Comparison of ENCODE assay signal across 19 cellular contexts in the genomic region with DNA sequence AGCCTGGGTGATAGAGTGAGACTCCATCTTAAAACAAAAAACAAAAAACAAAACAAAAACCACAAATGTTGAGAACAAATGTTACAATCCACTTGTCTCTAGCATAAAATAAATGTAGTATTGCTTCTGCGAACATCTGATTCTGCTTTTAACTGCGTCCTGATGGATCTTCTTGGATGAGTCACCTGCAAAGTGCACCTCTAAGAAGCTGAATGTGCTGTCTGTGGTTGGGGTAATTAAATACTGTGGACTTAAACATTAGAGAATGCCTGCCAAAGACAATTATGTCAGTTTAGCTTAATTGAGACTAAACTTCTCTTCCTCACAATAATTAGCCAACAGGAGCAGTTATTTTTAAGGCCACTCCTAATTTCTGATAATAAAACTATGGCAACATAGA.
"Had no signal": no experiment of that assay in that cellular context is flagged by ENCODE, and none has a peak within 500 bp of the region (broad histone marks: within the 10 kb centered on the region; RNA-seq: fewer than 3 reads in every experiment).

No MANE protein-coding gene starts in this region.

- H3K9me3 ChIP-seq: sigmoid colon had no signal

- H3K4me1 ChIP-seq: foreskin keratinocyte, parathyroid adenoma, sigmoid colon had no signal

- H3K27me3 ChIP-seq: foreskin keratinocyte, sigmoid colon had no signal

- DNase-seq: activated CD4-positive, alpha-beta memory T cell treated with anti-CD3 and anti-CD28 coated beads, Interleukin-2, amount 10 ng/mL, durations not matched to agents 7 days and 5 days; activated CD4-positive, alpha-beta T cell treated with anti-CD3 and anti-CD28 coated beads for 48 hours; activated CD4-positive, CD25-positive, alpha-beta regulatory T cell; activated CD8-positive, alpha-beta memory T cell treated with anti-CD3 and anti-CD28 coated beads, Interleukin-2, amount 10 ng/mL, durations not matched to agents 7 days and 5 days; activated naive CD4-positive, alpha-beta T cell; activated naive CD8-positive, alpha-beta T cell treated with anti-CD3 and anti-CD28 coated beads for 36 hours; amniotic stem cell; dermis blood vessel endothelial cell; effector memory CD8-positive, alpha-beta T cell; foreskin keratinocyte; glutamatergic neuron; hypothalamus; islet precursor cell; sigmoid colon; stimulated activated CD4-positive, alpha-beta T cell treated with anti-CD3 and anti-CD28 coated beads, Interleukin-4, amount 100 ng/mL, for 24 hours; stimulated activated naive B cell treated with anti-CD40 and anti-IgM and Interleukin-4, amounts not matched to agents 10 μg/mL and 1 μg/mL and 100 μg/mL, for 72 hours had no signal

- ATAC-seq: activated CD8-positive, alpha-beta memory T cell treated with anti-CD3 and anti-CD28 coated beads, Interleukin-2, amount 10 ng/mL, durations not matched to agents 7 days and 5 days; effector memory CD8-positive, alpha-beta T cell; foreskin keratinocyte; natural killer cell treated with Interleukin-12 subunit alpha and Interleukin-12 subunit beta and Interleukin-15 and Interleukin-18, amount 100 ng/mL, for 72 hours; stimulated activated naive B cell treated with anti-CD40 and anti-IgM and Interleukin-4, amounts not matched to agents 10 μg/mL and 1 μg/mL and 100 μg/mL, for 72 hours had no signal

- H3K27ac ChIP-seq: foreskin keratinocyte, parathyroid adenoma, sigmoid colon had no signal

- H3K4me3 ChIP-seq: lung, sigmoid colon had no signal

- H3K36me3 ChIP-seq: sigmoid colon had no signal
